Comparison of ENCODE assay signal across 17 cellular contexts in the genomic region with DNA sequence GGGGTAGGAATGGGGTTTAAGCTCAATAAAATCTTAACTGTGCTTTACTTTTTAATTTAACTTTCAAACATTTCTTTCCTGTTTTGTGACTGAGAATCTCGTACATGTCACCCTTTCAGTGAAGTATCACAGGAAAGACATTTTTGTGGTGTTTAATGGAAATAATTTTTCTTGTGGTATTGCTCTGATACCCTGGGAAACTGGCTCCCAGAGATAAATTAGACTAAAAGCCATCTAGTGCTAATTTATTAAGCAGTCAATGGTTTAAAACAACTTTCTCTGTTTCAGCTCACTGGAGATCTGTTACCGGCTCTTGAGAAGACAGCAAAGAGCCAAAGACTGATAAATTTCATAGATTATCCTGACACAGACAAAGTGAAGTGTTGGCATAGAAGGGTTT.
A peak's percentile ranks its signal among the peaks of the same experiment; 100 is the strongest.
DNase-seq lines count a peak whose midpoint lies in the region; ATAC-seq and TF ChIP-seq lines count a peak whose summit lies in the region.
"Had no signal": no experiment of that assay in that cellular context is flagged by ENCODE, and none has a peak within 500 bp of the region (broad histone marks: within the 10 kb centered on the region; RNA-seq: fewer than 3 reads in every experiment).

No MANE protein-coding gene starts in this region.

- no peaks in the 10 kb centered on the region for H4K20me1 ChIP-seq in mammary epithelial cell (ENCODE audit: insufficient read depth, low read length)
- H4K20me1 ChIP-seq: BLaER1 had no signal

- H3K9ac ChIP-seq in mammary epithelial cell (ENCODE audit: insufficient read depth, low read length) = peak overlapping the region; percentile 60
- H3K9ac ChIP-seq: BLaER1 had no signal

- dilution Hi-C loops in mammary epithelial cell (cut with HindIII; ENCODE audit: low sequenced_read_pairs) = no loop called here

- 97% methylated on average over 2 of the region's 2 CpGs for WGBS in mammary epithelial cell (ENCODE audit: low coverage, missing lambda C conversion rate)

- H3K27me3 Mint-ChIP-seq in chondrocyte (ENCODE audit: low read depth) (no peaks in the 10 kb centered on the region), nephron (ENCODE audit: low read depth) (no peaks in the 10 kb centered on the region)
- H3K27me3 Mint-ChIP-seq in activated T-helper 17 cell treated with anti-CD3 and anti-CD28 coated beads, Interleukin-2, amount 50 U/mL, for 72 hours = no peaks in the 10 kb centered on the region
- H3K27me3 Mint-ChIP-seq: CD8-positive, alpha-beta memory T cell had no signal

- no peak for TF ChIP-seq CTCF in mammary epithelial cell (conservative IDR thresholded peaks at IDR 0.05 in 1 of 2, IDR thresholded peaks at IDR 0.05 in 1 of 2; ENCODE audit: extremely low read depth in 1 of 2, insufficient read depth in 1 of 2, low read depth in 1 of 2, low read length in 2 of 2)
- TF ChIP-seq CTCF in breast epithelium (IDR thresholded peaks at IDR 0.05) = no peak
- TF ChIP-seq CTCF in chondrocyte (IDR thresholded peaks at IDR 0.05) = no peak
- no peak for TF ChIP-seq CTCF in nephron (IDR thresholded peaks at IDR 0.05; ENCODE audit: unreplicated experiment in 3 of 3)
- no peak for TF ChIP-seq CTCF in lower lobe of right lung (IDR thresholded peaks at IDR 0.05)

- no peak for DNase-seq in mammary epithelial cell
- no peak for DNase-seq in breast epithelium (ENCODE audit: low spot score in 2 of 2)
- no peak for DNase-seq in chondrocyte (ENCODE audit: low spot score)
- no peak for DNase-seq in SW 1271 (lab: John Stamatoyannopoulos, UW)
- DNase-seq in lower lobe of right lung = no peak
- DNase-seq: AML-193; Calu3; CD8-positive, alpha-beta memory T cell; DMS 273 treated with DMSO at 0.1 percent for 48 hours; H7; IMR-90 had no signal

- intact Hi-C loops in mammary epithelial cell (cut with micrococcal nuclease) (loop anchor here (5.0 to 10.0 kb wide), 2 partner anchors 210 to 293 kb away; partner anchors contain the start of gene CDKN3), breast epithelium (cut with DNase I; ENCODE audit: low total_unique reads) (no loop called here), lower lobe of right lung (cut with DNase I) (no loop called here)

- H3K9me3 ChIP-seq in mammary epithelial cell (replicated peaks; ENCODE audit: insufficient read depth, low read length) (no peaks in the 10 kb centered on the region), breast epithelium (no peaks in the 10 kb centered on the region), lower lobe of right lung (no peaks in the 10 kb centered on the region)
- H3K9me3 ChIP-seq: BLaER1 had no signal

- no peaks in the 10 kb centered on the region for H3K36me3 ChIP-seq in mammary epithelial cell (ENCODE audit: insufficient read depth, low read length)
- H3K36me3 ChIP-seq in breast epithelium = no peaks in the 10 kb centered on the region
- H3K36me3 ChIP-seq in lower lobe of right lung = no peaks in the 10 kb centered on the region
- H3K36me3 ChIP-seq: BLaER1 had no signal

- H3K27ac Mint-ChIP-seq in chondrocyte (ENCODE audit: unreplicated experiment) = peak overlapping the region; percentile 42
- H3K27ac Mint-ChIP-seq in nephron = peak overlapping the region; percentile 3 to 14 (median 5)
- no peak overlapping the region for H3K27ac Mint-ChIP-seq in activated T-helper 17 cell treated with anti-CD3 and anti-CD28 coated beads, Interleukin-2, amount 50 U/mL, for 72 hours
- H3K27ac Mint-ChIP-seq: CD8-positive, alpha-beta memory T cell; GM23338 had no signal

- no peak for ATAC-seq in activated T-helper 17 cell treated with anti-CD3 and anti-CD28 coated beads, Interleukin-2, amount 50 U/mL, for 72 hours (replicated peaks)
- ATAC-seq in lower lobe of right lung = no peak
- ATAC-seq: GM12878, GM23338 had no signal

- H3K4me3 Mint-ChIP-seq in chondrocyte (ENCODE audit: unreplicated experiment) = no peak overlapping the region
- no peak overlapping the region for H3K4me3 Mint-ChIP-seq in nephron
- no peak overlapping the region for H3K4me3 Mint-ChIP-seq in activated T-helper 17 cell treated with anti-CD3 and anti-CD28 coated beads, Interleukin-2, amount 50 U/mL, for 72 hours
- H3K4me3 Mint-ChIP-seq: CD8-positive, alpha-beta memory T cell; GM23338 had no signal

- H3K36me3 Mint-ChIP-seq in chondrocyte (ENCODE audit: low read depth) = no peaks in the 10 kb centered on the region
- no peaks in the 10 kb centered on the region for H3K36me3 Mint-ChIP-seq in nephron (ENCODE audit: low read depth)
- H3K36me3 Mint-ChIP-seq in activated T-helper 17 cell treated with anti-CD3 and anti-CD28 coated beads, Interleukin-2, amount 50 U/mL, for 72 hours (ENCODE audit: low read depth) = no peaks in the 10 kb centered on the region
- H3K36me3 Mint-ChIP-seq: CD8-positive, alpha-beta memory T cell had no signal

- CTCF ChIA-PET in mammary epithelial cell (lab: Charles Lee; ENCODE audit: low non-redundant PET) = interaction anchor here (0.5 to 1.0 kb wide), 2 partner anchors 224 to 565 kb away, joined by 3 read pairs; no protein-coding TSS in a partner anchor

- no peaks in the 10 kb centered on the region for H3K79me2 ChIP-seq in mammary epithelial cell (ENCODE audit: insufficient read depth, low read length)

- H3K4me1 Mint-ChIP-seq in chondrocyte (ENCODE audit: low read depth) (peaks cover 62% of the 10 kb centered on the region), nephron (peaks cover 47% of the 10 kb centered on the region)
- no peaks in the 10 kb centered on the region for H3K4me1 Mint-ChIP-seq in activated T-helper 17 cell treated with anti-CD3 and anti-CD28 coated beads, Interleukin-2, amount 50 U/mL, for 72 hours
- H3K4me1 Mint-ChIP-seq: CD8-positive, alpha-beta memory T cell had no signal

- H3K27ac ChIP-seq in mammary epithelial cell (ENCODE audit: insufficient read depth, low read depth, low read length) (peak overlapping the region; percentile 99), breast epithelium (no peak overlapping the region), lower lobe of right lung (no peak overlapping the region)
- H3K27ac ChIP-seq: 22Rv1, BLaER1 had no signal

- peak overlapping the region; percentile 50 for H3K4me2 ChIP-seq in mammary epithelial cell (ENCODE audit: insufficient read depth, low read depth, low read length)
- H3K4me2 ChIP-seq: BLaER1, GM23338 had no signal

- H3K9me3 Mint-ChIP-seq in chondrocyte (ENCODE audit: low read depth) (no peaks in the 10 kb centered on the region), nephron (peaks cover 3% of the 10 kb centered on the region)
- H3K9me3 Mint-ChIP-seq in activated T-helper 17 cell treated with anti-CD3 and anti-CD28 coated beads, Interleukin-2, amount 50 U/mL, for 72 hours = no peaks in the 10 kb centered on the region
- H3K9me3 Mint-ChIP-seq: GM23338 had no signal

- H3K27me3 ChIP-seq in mammary epithelial cell (ENCODE audit: insufficient read depth, low read length) (no peaks in the 10 kb centered on the region), breast epithelium (no peaks in the 10 kb centered on the region), lower lobe of right lung (ENCODE audit: low read depth) (no peaks in the 10 kb centered on the region)
- H3K27me3 ChIP-seq: BLaER1 had no signal

- in situ Hi-C loops in mammary epithelial cell (cut with MboI; ENCODE audit: low sequenced_read_pairs in 2 of 2) = no loop called here

- H3K4me3 ChIP-seq in mammary epithelial cell (replicated peaks in 1 of 3; ENCODE audit: insufficient read depth in 1 of 3, low read depth in 2 of 3, low read length in 3 of 3) (no peak overlapping the region), breast epithelium (no peak overlapping the region), lower lobe of right lung (no peak overlapping the region)
- H3K4me3 ChIP-seq: BLaER1, GM12878, GM23338 had no signal

- H3K4me1 ChIP-seq in mammary epithelial cell (ENCODE audit: insufficient read depth, low read length) (peaks cover 58% of the 10 kb centered on the region), breast epithelium (no peaks in the 10 kb centered on the region), lower lobe of right lung (peaks cover 12% of the 10 kb centered on the region)

- TF ChIP-seq POLR2A in breast epithelium (IDR thresholded peaks at IDR 0.05) = no peak

- no TSS peak for BruUV-seq in mammary epithelial cell (replicated peaks; lab: Mats Ljungman, UMichigan)

- peak overlapping the region; percentile 50 for H2AFZ ChIP-seq in mammary epithelial cell (ENCODE audit: low read depth, low read length)
